Comparison of ENCODE assay signal across 14 cellular contexts in the genomic region with DNA sequence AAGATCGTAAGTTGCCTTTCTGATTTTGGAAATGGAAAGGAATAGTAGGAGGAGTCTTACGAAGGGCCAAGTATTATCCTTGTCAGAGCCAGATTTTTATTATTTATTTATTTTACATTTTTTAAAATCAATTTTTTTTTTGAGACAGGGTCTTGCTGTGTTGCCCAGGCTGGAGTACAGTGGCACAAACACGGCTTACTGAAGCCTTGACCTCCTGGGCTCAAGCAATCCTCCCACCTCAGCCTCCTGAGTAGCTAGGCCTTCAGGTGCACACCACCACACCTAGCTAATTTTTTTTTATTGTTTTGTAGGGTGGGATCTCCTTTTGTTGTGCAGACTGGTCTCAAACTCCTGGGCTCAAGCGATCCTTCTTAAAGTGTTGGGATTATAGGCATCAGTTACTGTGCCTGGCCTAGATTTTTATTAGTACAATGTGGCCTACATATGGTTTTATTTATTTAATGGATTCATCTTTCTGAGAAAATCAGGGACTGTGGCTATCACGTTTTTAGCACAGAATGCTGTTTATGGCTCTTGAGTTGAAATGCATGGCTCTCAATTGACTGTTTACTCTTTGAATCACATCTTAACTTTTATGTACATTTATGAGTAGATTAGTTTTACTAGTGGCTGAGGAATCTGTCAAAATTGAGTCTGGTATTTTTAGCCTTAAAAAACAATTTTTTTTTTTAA. TPM values are rescaled to one million over a fixed set of nuclear protein-coding genes. Genes with fewer than 3 reads are reported as not detected.
A peak's percentile ranks its signal among the peaks of the same experiment; 100 is the strongest.
DNase-seq lines count a peak whose midpoint lies in the region; ATAC-seq and TF ChIP-seq lines count a peak whose summit lies in the region.
"Had no signal": no experiment of that assay in that cellular context is flagged by ENCODE, and none has a peak within 500 bp of the region (broad histone marks: within the 10 kb centered on the region; RNA-seq: fewer than 3 reads in every experiment).

No MANE protein-coding gene starts in this region.

- POLR2A ChIA-PET in PC-3 (lab: Charles Lee; ENCODE audit: unreplicated experiment) (no interaction called here), WTC11 (lab: Charles Lee) (no interaction called here)

- no peak overlapping the region for H2AFZ ChIP-seq in PC-3 (ENCODE audit: low read length)

- intact Hi-C loops in PC-3 (cut with micrococcal nuclease), result no loop called here

- no peaks in the 10 kb centered on the region for H3K27me3 ChIP-seq in PC-3 (ENCODE audit: low read length)
- H3K27me3 ChIP-seq: BE2C had no signal

- peaks cover 73% of the 10 kb centered on the region for H3K36me3 ChIP-seq in PC-3 (ENCODE audit: low read depth, low read length)

- ATAC-seq in PC-3, result peak; percentile 92
- no peak for ATAC-seq in WTC11
- no peak for ATAC-seq in HG02840 (IDR thresholded peaks at IDR 0.05; ENCODE audit: low FRiP score, unreplicated experiment)
- ATAC-seq: A549 had no signal

- TF ChIP-seq CTCF in PC-3 (conservative IDR thresholded peaks at IDR 0.05; ENCODE audit: low read depth, low read length), result no peak
- TF ChIP-seq CTCF in WTC11 (IDR thresholded peaks at IDR 0.05), result no peak

- H3K4me2 ChIP-seq in PC-3 (ENCODE audit: low read length), result no peak overlapping the region
- H3K4me2 ChIP-seq: A549 had no signal

- no peak overlapping the region for H3K27ac Mint-ChIP-seq in WTC11

- no TSS peak for BruUV-seq in PC-3 (replicated peaks; lab: Mats Ljungman, UMichigan)

- no peaks in the 10 kb centered on the region for H3K27me3 Mint-ChIP-seq in WTC11 (ENCODE audit: low read depth)
- H3K27me3 Mint-ChIP-seq: CD4-positive, alpha-beta memory T cell had no signal

- DNase-seq in PC-3 (peak; percentile 62), WTC11 (ENCODE audit: low spot score) (no peak), fibroblast of gingiva (ENCODE audit: low read depth) (peak; percentile 11), DMS153 treated with DMSO at 0.1 percent for 48 hours (lab: John Stamatoyannopoulos, UW; ENCODE audit: unreplicated experiment) (no peak), middle frontal gyrus (ENCODE audit: extremely low spot score, low spot score) (no peak)
- DNase-seq: BE2C; CD4-positive, alpha-beta memory T cell; DND-41; GF-D8; HCEC 1CT; IMR-90 had no signal

- H4K20me1 ChIP-seq in PC-3 (ENCODE audit: low read length), result 0 out of 2 replicates have a peak, but pooled peaks cover 5% of the 10 kb centered on the region

- H3K4me1 ChIP-seq in PC-3 (ENCODE audit: insufficient read depth, low read length), result peaks cover 11% of the 10 kb centered on the region
- H3K4me1 ChIP-seq: BE2C had no signal

- H3K9me3 ChIP-seq in PC-3 (ENCODE audit: low read length), result no peaks in the 10 kb centered on the region
- H3K9me3 ChIP-seq: A549, BE2C had no signal

- H3K4me3 ChIP-seq in PC-3 (ENCODE audit: low read length), result no peak overlapping the region
- H3K4me3 ChIP-seq: A549 had no signal

- peaks cover 75% of the 10 kb centered on the region for H3K36me3 Mint-ChIP-seq in WTC11

- H3K9ac ChIP-seq in PC-3 (ENCODE audit: low read length), result no peak overlapping the region

- no peaks in the 10 kb centered on the region for H3K9me2 ChIP-seq in PC-3 (replicated peaks; ENCODE audit: low read length)

- CTCF ChIA-PET in PC-3 (lab: Charles Lee), result interaction anchor here (0.6 kb wide), 1 partner anchor 52 kb away, joined by 3 read pairs; no protein-coding TSS in a partner anchor
- CTCF ChIA-PET in WTC11 (lab: Charles Lee), result no interaction called here

- peaks cover 3% of the 10 kb centered on the region for H3F3A ChIP-seq in PC-3 (ENCODE audit: low read length, unreplicated experiment)

- peaks cover 6% of the 10 kb centered on the region for H3K9me3 Mint-ChIP-seq in WTC11
- H3K9me3 Mint-ChIP-seq: CD4-positive, alpha-beta memory T cell had no signal

- H3K27ac ChIP-seq in PC-3 (ENCODE audit: low read length), result peak overlapping the region; percentile 24; the same call in 1 of the 2 replicates
- H3K27ac ChIP-seq: A549, C4-2B had no signal

- H3K79me2 ChIP-seq in PC-3 (ENCODE audit: low read length), result peaks cover 8% of the 10 kb centered on the region

- no peak overlapping the region for H3K4me3 Mint-ChIP-seq in WTC11
- H3K4me3 Mint-ChIP-seq: CD4-positive, alpha-beta memory T cell had no signal

- no peaks in the 10 kb centered on the region for H3K4me1 Mint-ChIP-seq in WTC11

TF ChIP-seq in WTC11, 78 proteins besides CTCF, POLR2A, EP300 and RAD21:
- TF ChIP-seq ZNF423 (CRISPR knock-in tag; IDR thresholded peaks at IDR 0.05) (no peak), E2F1 (CRISPR knock-in tag; IDR thresholded peaks at IDR 0.05) (no peak), ZNF121 (CRISPR knock-in tag; IDR thresholded peaks at IDR 0.05) (0 out of 2 replicates have a peak, but pooled peaks have one; percentile 46)

RNA-seq across cellular contexts. Expression of gene CDC5L, which starts 16.7 kb away (rescaled TPM):
- total RNA-seq in PC-3 (2014; rRNA removed), result 19.7 and 23.0 TPM in 2 replicates
- total RNA-seq in WTC11 (2021), result 23.5 to 24.6 TPM (median 24.0 TPM) in 3 replicates

Comparison
In these comparisons a context has a peak if more than half of its experiments do, and no peak if none do; other contexts are left out.
1. DNase-seq: peak in PC-3 (single experiment) and fibroblast of gingiva (single experiment); none in WTC11 (single experiment), DMS153 treated with DMSO at 0.1 percent for 48 hours (single experiment) and middle frontal gyrus (single experiment).